Comparison of ENCODE assay signal across 12 cellular contexts in genomic region chr19:3508121-3508661, GRCh38. TPM values are rescaled to one million over a fixed set of nuclear protein-coding genes. Genes with fewer than 3 reads are reported as not detected.
DNase-seq lines count a peak whose midpoint lies in the region; ATAC-seq and TF ChIP-seq lines count a peak whose summit lies in the region.
"Not testable (repeated sequence)": the region's sequence is repeated elsewhere in the genome, so short reads cannot be mapped to it uniquely, and the experiment has no call there.
"Had no signal": no experiment of that assay in that cellular context is flagged by ENCODE, and none has a peak within 500 bp of the region (broad histone marks: within the 10 kb centered on the region; RNA-seq: fewer than 3 reads in every experiment).

No MANE protein-coding gene starts in this region.

- 90 to 94% methylated on average over 16 to 18 of the region's 18 CpGs for WGBS in GM23248 (ENCODE audit: low coverage in 1 of 2, low lambda C conversion rate in 2 of 2, missing lambda C conversion rate in 2 of 2), 2 experiments
- 86% methylated on average over 16 of the region's 18 CpGs for WGBS in hepatocyte (ENCODE audit: low lambda C conversion rate, missing lambda C conversion rate)

- peaks cover 22% of the 10 kb centered on the region for H3K4me1 Mint-ChIP-seq in activated naive CD8-positive, alpha-beta T cell treated with anti-CD3 and anti-CD28 coated beads, Interleukin-2, amount 10 ng/mL, durations not matched to agents 7 days and 5 days
- H3K4me1 Mint-ChIP-seq in nephron progenitor cell, result peaks cover 66% of the 10 kb centered on the region

- H3K9me3 Mint-ChIP-seq in activated naive CD8-positive, alpha-beta T cell treated with anti-CD3 and anti-CD28 coated beads, Interleukin-2, amount 10 ng/mL, durations not matched to agents 7 days and 5 days; nephron progenitor cell: not testable (repeated sequence)

- POLR2A ChIA-PET in activated naive CD8-positive, alpha-beta T cell treated with anti-CD3 and anti-CD28 coated beads, Interleukin-2, amount 10 ng/mL, durations not matched to agents 7 days and 5 days (lab: Charles Lee), result not testable (repeated sequence)

- H3K4me2 ChIP-seq in GM23248 (ENCODE audit: unreplicated experiment), result not testable (repeated sequence)
- H3K4me2 ChIP-seq in hepatocyte, result peak overlapping the region; percentile 96

- not testable (repeated sequence) for H3K9me2 ChIP-seq in GM23248 (ENCODE audit: insufficient read depth); hepatocyte (replicated peaks; ENCODE audit: insufficient read depth)

- TF ChIP-seq CTCF in WI38 (IDR thresholded peaks at IDR 0.05; ENCODE audit: low read depth, low read length); hepatocyte (IDR thresholded peaks at IDR 0.05; ENCODE audit: poor library complexity); nephron progenitor cell (IDR thresholded peaks at IDR 0.05): not testable (repeated sequence)

- H4K20me1 ChIP-seq in GM23248 (ENCODE audit: insufficient read depth), result not testable (repeated sequence)
- peaks cover 56% of the 10 kb centered on the region for H4K20me1 ChIP-seq in hepatocyte (ENCODE audit: insufficient read depth, poor library complexity, severe bottlenecking)

- peaks cover 14% of the 10 kb centered on the region for H3K36me3 Mint-ChIP-seq in activated naive CD8-positive, alpha-beta T cell treated with anti-CD3 and anti-CD28 coated beads, Interleukin-2, amount 10 ng/mL, durations not matched to agents 7 days and 5 days
- H3K36me3 Mint-ChIP-seq in nephron progenitor cell (ENCODE audit: low read depth), result peaks cover 13% of the 10 kb centered on the region

- in situ Hi-C loops in GM23248 (cut with MboI), result not testable (repeated sequence)

- not testable (repeated sequence) for H3K27ac ChIP-seq in GM23248
- peak overlapping the region; percentile 85 for H3K27ac ChIP-seq in hepatocyte

- not testable (repeated sequence) for H3F3A ChIP-seq in GM23248 (ENCODE audit: insufficient read depth)

- ATAC-seq in activated naive CD8-positive, alpha-beta T cell treated with anti-CD3 and anti-CD28 coated beads, Interleukin-2, amount 10 ng/mL, durations not matched to agents 7 days and 5 days (ENCODE audit: low read depth), result not testable (repeated sequence)

- not testable (repeated sequence) for H3K27me3 Mint-ChIP-seq in activated naive CD8-positive, alpha-beta T cell treated with anti-CD3 and anti-CD28 coated beads, Interleukin-2, amount 10 ng/mL, durations not matched to agents 7 days and 5 days; nephron progenitor cell (ENCODE audit: low read depth, poor library complexity)

- H3K4me1 ChIP-seq in GM23248 (ENCODE audit: insufficient read depth), result not testable (repeated sequence)
- H3K4me1 ChIP-seq in hepatocyte (ENCODE audit: insufficient read depth), result peaks cover 10% of the 10 kb centered on the region

- H3K4me3 ChIP-seq in GM23248, result peak overlapping the region; percentile 87
- H3K4me3 ChIP-seq in WI38 (ENCODE audit: low read depth, low read length), result peak overlapping the region; percentile 79
- H3K4me3 ChIP-seq in hepatocyte, result peak overlapping the region; percentile 94

- H3K4me3 Mint-ChIP-seq in activated naive CD8-positive, alpha-beta T cell treated with anti-CD3 and anti-CD28 coated beads, Interleukin-2, amount 10 ng/mL, durations not matched to agents 7 days and 5 days, result peak overlapping the region; percentile 32
- peak overlapping the region; percentile 93 for H3K4me3 Mint-ChIP-seq in nephron progenitor cell

- not testable (repeated sequence) for H3K9me3 ChIP-seq in GM23248 (ENCODE audit: low read depth); hepatocyte (ENCODE audit: low read depth)

- H3K27ac Mint-ChIP-seq in activated naive CD8-positive, alpha-beta T cell treated with anti-CD3 and anti-CD28 coated beads, Interleukin-2, amount 10 ng/mL, durations not matched to agents 7 days and 5 days, result not testable (repeated sequence)
- peak overlapping the region; percentile 66 for H3K27ac Mint-ChIP-seq in nephron progenitor cell

- not testable (repeated sequence) for H2AFZ ChIP-seq in GM23248, hepatocyte

- DNase-seq in GM23248; activated naive CD8-positive, alpha-beta T cell treated with anti-CD3 and anti-CD28 coated beads, Interleukin-2, amount 10 ng/mL, durations not matched to agents 7 days and 5 days; hepatocyte (ENCODE audit: low spot score); nephron progenitor cell: not testable (repeated sequence)

- H3K79me2 ChIP-seq in GM23248 (ENCODE audit: insufficient read depth) (peaks cover 69% of the 10 kb centered on the region), hepatocyte (peaks cover 70% of the 10 kb centered on the region)

- not testable (repeated sequence) for H3K27me3 ChIP-seq in GM23248 (replicated peaks; ENCODE audit: insufficient read depth); hepatocyte

- H3K36me3 ChIP-seq in GM23248 (ENCODE audit: low read depth); hepatocyte (replicated peaks; ENCODE audit: insufficient read depth, low read depth): not testable (repeated sequence)

- not testable (repeated sequence) for H3K9ac ChIP-seq in GM23248

RNA-seq across cellular contexts. Expression of gene FZR1, which starts 2.1 kb away (rescaled TPM):
- 36.5 and 61.3 TPM in 2 replicates for total RNA-seq in GM23248 (2014; rRNA removed; shearing (Covaris generic))
- polyA plus RNA-seq in GM23248 (2016; fragmentation: Nextera tagmentation; extraction: Ambion mirVana), result 32.3 and 38.4 TPM in 2 replicates
- 10 to 100 TPM; 82.9 to 83.6 TPM for total RNA-seq in activated naive CD8-positive, alpha-beta T cell treated with anti-CD3 and anti-CD28 coated beads, Interleukin-2, amount 10 ng/mL, durations not matched to agents 7 days and 5 days
- 18.1 and 32.1 TPM in 2 replicates for total RNA-seq in hepatocyte
- polyA plus RNA-seq in hepatocyte, result 51.0 and 51.9 TPM in 2 replicates

RNA-seq across cellular contexts. Expression of gene DOHH, which starts 7.7 kb away (rescaled TPM):
- total RNA-seq in GM23248 (2014; rRNA removed; shearing (Covaris generic)), result 17.5 and 20.4 TPM in 2 replicates
- polyA plus RNA-seq in GM23248 (2016; fragmentation: Nextera tagmentation; extraction: Ambion mirVana) (15.0 and 16.9 TPM in 2 replicates), hepatocyte (17.6 and 28.2 TPM in 2 replicates)
- total RNA-seq in activated naive CD8-positive, alpha-beta T cell treated with anti-CD3 and anti-CD28 coated beads, Interleukin-2, amount 10 ng/mL, durations not matched to agents 7 days and 5 days, result 10 to 100 TPM in 1 of 2 experiments, 1 to 10 TPM in 1; 9.9 to 12.1 TPM
- 10.9 and 14.9 TPM in 2 replicates for total RNA-seq in hepatocyte

RNA-seq across cellular contexts. Expression of gene SMIM44, which starts 24.9 kb away (rescaled TPM):
- not detected in 2 replicates for total RNA-seq in GM23248 (2014; rRNA removed; shearing (Covaris generic))
- polyA plus RNA-seq in GM23248 (2016; fragmentation: Nextera tagmentation; extraction: Ambion mirVana) (not detected in 2 replicates), hepatocyte (not detected in 2 replicates)
- not detected for total RNA-seq in activated naive CD8-positive, alpha-beta T cell treated with anti-CD3 and anti-CD28 coated beads, Interleukin-2, amount 10 ng/mL, durations not matched to agents 7 days and 5 days
- not detected in 2 replicates for total RNA-seq in hepatocyte
- total RNA-seq: activated CD8-positive, alpha-beta memory T cell treated with anti-CD3 and anti-CD28 coated beads for 36 hours; H4; kidney; mononuclear cell; psoas muscle; SJSA1; testis had no signal
- polyA plus RNA-seq: psoas muscle had no signal

RNA-seq across cellular contexts. Expression of gene SMIM24, which starts 27.9 kb away (rescaled TPM):
- total RNA-seq in GM23248 (2014; rRNA removed; shearing (Covaris generic)), result not detected in 2 replicates
- polyA plus RNA-seq in GM23248 (2016; fragmentation: Nextera tagmentation; extraction: Ambion mirVana), result not detected in 2 replicates
- total RNA-seq in activated naive CD8-positive, alpha-beta T cell treated with anti-CD3 and anti-CD28 coated beads, Interleukin-2, amount 10 ng/mL, durations not matched to agents 7 days and 5 days, result 1 to 10 TPM; 5.2 to 6.0 TPM
- total RNA-seq in hepatocyte, result 81.2 and 85.5 TPM in 2 replicates
- polyA plus RNA-seq in hepatocyte, result 114 and 151 TPM in 2 replicates
- total RNA-seq: H4, mononuclear cell, psoas muscle, SJSA1 had no signal

RNA-seq across cellular contexts. Expression of gene TEKTIP1, which starts 30.8 kb away (rescaled TPM):
- total RNA-seq in GM23248 (2014; rRNA removed; shearing (Covaris generic)), result not detected in 2 replicates
- polyA plus RNA-seq in GM23248 (2016; fragmentation: Nextera tagmentation; extraction: Ambion mirVana) (0.33 TPM in 1 of 2 replicates, not detected in the other), hepatocyte (1.4 and 1.5 TPM in 2 replicates)
- 10 to 100 TPM; 11.4 to 13.9 TPM for total RNA-seq in activated naive CD8-positive, alpha-beta T cell treated with anti-CD3 and anti-CD28 coated beads, Interleukin-2, amount 10 ng/mL, durations not matched to agents 7 days and 5 days
- total RNA-seq in hepatocyte, result not detected in 2 replicates
- total RNA-seq: H4 had no signal
- polyA plus RNA-seq: psoas muscle had no signal
